ENCODE assay signal across 1 cellular context in the genomic region with DNA sequence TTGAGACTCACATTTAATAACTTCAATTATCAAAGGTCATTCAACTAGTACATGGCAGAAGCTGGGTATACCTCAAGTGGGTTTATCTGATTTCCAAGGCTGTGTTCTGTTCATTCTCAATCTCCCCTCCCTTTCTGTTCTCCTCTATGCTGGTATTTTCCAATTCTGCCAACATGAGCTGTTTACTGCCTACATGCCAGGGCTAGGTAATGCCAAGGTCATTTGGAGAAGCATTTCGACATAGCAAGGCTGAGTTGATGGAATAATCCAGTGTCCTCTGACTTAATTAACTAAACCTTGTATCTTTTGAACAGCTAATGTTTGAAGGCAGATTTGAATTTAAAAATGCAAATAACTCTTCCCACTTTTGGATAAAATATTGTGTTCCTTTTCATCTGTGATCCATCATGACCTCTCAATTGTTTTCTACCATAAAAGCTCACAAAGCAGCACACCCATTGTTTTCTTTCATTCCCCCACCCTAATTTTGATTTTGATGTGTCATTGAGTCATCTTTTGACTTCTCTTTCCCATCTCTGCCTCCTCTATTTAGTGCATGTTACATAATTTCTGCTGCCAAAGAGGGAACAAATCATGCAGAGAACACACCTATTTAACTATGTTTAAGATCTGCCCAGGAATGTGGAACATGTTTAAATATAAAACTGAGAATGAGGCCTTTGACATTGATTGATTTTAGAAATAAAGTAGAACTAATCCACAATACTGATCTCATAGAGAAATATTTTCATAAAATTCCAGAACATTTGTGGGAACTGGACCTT.
TF ChIP-seq lines count a peak whose summit lies in the region.

No MANE protein-coding gene starts in this region.

TF ChIP-seq in A549, 52 proteins besides CTCF, POLR2A, EP300 and RAD21 (continued from another document):
- TF ChIP-seq, protein P1, sequence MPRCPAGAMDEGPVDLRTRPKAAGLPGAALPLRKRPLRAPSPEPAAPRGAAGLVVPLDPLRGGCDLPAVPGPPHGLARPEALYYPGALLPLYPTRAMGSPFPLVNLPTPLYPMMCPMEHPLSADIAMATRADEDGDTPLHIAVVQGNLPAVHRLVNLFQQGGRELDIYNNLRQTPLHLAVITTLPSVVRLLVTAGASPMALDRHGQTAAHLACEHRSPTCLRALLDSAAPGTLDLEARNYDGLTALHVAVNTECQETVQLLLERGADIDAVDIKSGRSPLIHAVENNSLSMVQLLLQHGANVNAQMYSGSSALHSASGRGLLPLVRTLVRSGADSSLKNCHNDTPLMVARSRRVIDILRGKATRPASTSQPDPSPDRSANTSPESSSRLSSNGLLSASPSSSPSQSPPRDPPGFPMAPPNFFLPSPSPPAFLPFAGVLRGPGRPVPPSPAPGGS (IDR thresholded peaks at IDR 0.05) = no peak
- TF ChIP-seq, protein P2, sequence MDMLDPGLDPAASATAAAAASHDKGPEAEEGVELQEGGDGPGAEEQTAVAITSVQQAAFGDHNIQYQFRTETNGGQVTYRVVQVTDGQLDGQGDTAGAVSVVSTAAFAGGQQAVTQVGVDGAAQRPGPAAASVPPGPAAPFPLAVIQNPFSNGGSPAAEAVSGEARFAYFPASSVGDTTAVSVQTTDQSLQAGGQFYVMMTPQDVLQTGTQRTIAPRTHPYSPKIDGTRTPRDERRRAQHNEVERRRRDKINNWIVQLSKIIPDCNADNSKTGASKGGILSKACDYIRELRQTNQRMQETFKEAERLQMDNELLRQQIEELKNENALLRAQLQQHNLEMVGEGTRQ (IDR thresholded peaks at IDR 0.05) = no peak
- TF ChIP-seq, protein P3, sequence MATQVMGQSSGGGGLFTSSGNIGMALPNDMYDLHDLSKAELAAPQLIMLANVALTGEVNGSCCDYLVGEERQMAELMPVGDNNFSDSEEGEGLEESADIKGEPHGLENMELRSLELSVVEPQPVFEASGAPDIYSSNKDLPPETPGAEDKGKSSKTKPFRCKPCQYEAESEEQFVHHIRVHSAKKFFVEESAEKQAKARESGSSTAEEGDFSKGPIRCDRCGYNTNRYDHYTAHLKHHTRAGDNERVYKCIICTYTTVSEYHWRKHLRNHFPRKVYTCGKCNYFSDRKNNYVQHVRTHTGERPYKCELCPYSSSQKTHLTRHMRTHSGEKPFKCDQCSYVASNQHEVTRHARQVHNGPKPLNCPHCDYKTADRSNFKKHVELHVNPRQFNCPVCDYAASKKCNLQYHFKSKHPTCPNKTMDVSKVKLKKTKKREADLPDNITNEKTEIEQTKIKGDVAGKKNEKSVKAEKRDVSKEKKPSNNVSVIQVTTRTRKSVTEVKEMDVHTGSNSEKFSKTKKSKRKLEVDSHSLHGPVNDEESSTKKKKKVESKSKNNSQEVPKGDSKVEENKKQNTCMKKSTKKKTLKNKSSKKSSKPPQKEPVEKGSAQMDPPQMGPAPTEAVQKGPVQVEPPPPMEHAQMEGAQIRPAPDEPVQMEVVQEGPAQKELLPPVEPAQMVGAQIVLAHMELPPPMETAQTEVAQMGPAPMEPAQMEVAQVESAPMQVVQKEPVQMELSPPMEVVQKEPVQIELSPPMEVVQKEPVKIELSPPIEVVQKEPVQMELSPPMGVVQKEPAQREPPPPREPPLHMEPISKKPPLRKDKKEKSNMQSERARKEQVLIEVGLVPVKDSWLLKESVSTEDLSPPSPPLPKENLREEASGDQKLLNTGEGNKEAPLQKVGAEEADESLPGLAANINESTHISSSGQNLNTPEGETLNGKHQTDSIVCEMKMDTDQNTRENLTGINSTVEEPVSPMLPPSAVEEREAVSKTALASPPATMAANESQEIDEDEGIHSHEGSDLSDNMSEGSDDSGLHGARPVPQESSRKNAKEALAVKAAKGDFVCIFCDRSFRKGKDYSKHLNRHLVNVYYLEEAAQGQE (IDR thresholded peaks at IDR 0.05) = no peak
- no peak for TF ChIP-seq MAZ (IDR thresholded peaks at IDR 0.05; ENCODE audit: borderline replicate concordance, low read depth, low read length)
- TF ChIP-seq NFE2L2 (conservative IDR thresholded peaks at IDR 0.05; ENCODE audit: low read length) = no peak
- TF ChIP-seq CBX8 (IDR thresholded peaks at IDR 0.05) = no peak
TF ChIP-seq in A549: peak in this region for 0.
